20 cellular contexts compared by ENCODE assay signal in the genomic region with DNA sequence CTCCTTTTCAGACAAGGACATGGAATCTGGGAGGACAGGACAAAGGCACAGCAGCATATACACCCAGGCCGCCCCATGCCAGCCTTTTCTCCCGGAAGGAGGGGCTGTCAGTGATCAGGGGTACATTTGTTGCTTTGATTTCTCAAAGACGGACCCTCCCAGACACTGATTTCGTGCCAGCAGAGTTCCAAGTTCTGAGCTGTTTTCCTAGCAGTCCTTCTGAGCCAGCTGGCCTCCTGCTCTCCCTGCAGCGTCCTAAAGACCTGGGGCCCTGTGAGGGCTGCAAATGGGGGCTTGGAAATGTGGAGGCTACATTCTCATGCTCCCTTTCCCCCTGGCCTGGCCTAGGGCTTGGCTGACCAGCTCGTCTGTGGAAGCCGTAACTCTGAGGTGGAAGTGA. TPM values are rescaled to one million over a fixed set of nuclear protein-coding genes. Genes with fewer than 3 reads are reported as not detected.
DNase-seq lines count a peak whose midpoint lies in the region; ATAC-seq and TF ChIP-seq lines count a peak whose summit lies in the region.
"Had no signal": no experiment of that assay in that cellular context is flagged by ENCODE, and none has a peak within 500 bp of the region (broad histone marks: within the 10 kb centered on the region; RNA-seq: fewer than 3 reads in every experiment).

No MANE protein-coding gene starts in this region.

- peak overlapping the region; percentile 15 for H3K27ac ChIP-seq in RWPE1
- H3K27ac ChIP-seq: Peyer's patch, SK-N-MC had no signal

- ATAC-seq in stimulated activated effector memory CD8-positive, alpha-beta T cell treated with anti-CD3 and anti-CD28 coated beads, Interleukin-12 subunit alpha, Interleukin-12 subunit beta, amount 100 ng/mL, for 72 hours = no peak
- no peak for ATAC-seq in GM19351 (IDR thresholded peaks at IDR 0.05; ENCODE audit: unreplicated experiment)
- no peak for ATAC-seq in activated T-helper 17 cell treated with anti-CD3 and anti-CD28 coated beads, Interleukin-2, amount 50 U/mL, for 72 hours (replicated peaks)
- ATAC-seq: GM23338 had no signal

- peaks cover 8% of the 10 kb centered on the region for H3K4me1 Mint-ChIP-seq in stimulated activated effector memory CD8-positive, alpha-beta T cell treated with anti-CD3 and anti-CD28 coated beads, Interleukin-12 subunit alpha, Interleukin-12 subunit beta, amount 100 ng/mL, for 72 hours
- H3K4me1 Mint-ChIP-seq in activated T-helper 17 cell treated with anti-CD3 and anti-CD28 coated beads, Interleukin-2, amount 50 U/mL, for 72 hours = no peaks in the 10 kb centered on the region
- H3K4me1 Mint-ChIP-seq: CD4-positive, CD25-positive, alpha-beta regulatory T cell; GM23338 had no signal

- H3K4me3 Mint-ChIP-seq in stimulated activated effector memory CD8-positive, alpha-beta T cell treated with anti-CD3 and anti-CD28 coated beads, Interleukin-12 subunit alpha, Interleukin-12 subunit beta, amount 100 ng/mL, for 72 hours = no peak overlapping the region
- no peak overlapping the region for H3K4me3 Mint-ChIP-seq in activated T-helper 17 cell treated with anti-CD3 and anti-CD28 coated beads, Interleukin-2, amount 50 U/mL, for 72 hours
- H3K4me3 Mint-ChIP-seq: CD4-positive, CD25-positive, alpha-beta regulatory T cell; GM23338 had no signal

- DNase-seq in RWPE1 (ENCODE audit: low spot score) = no peak
- DNase-seq in islet precursor cell = peak; percentile 44
- DNase-seq in stimulated activated effector memory CD8-positive, alpha-beta T cell treated with anti-CD3 and anti-CD28 coated beads, Interleukin-12 subunit alpha, Interleukin-12 subunit beta, amount 100 ng/mL, for 72 hours (ENCODE audit: low spot score in 2 of 2) = no peak
- no peak for DNase-seq in AML-193 (lab: John Stamatoyannopoulos, UW)
- no peak for DNase-seq in NCI-H2227 treated with DMSO at 0.1 percent for 48 hours (lab: John Stamatoyannopoulos, UW)
- DNase-seq: Caco-2; CD4-positive, CD25-positive, alpha-beta regulatory T cell; KBM-7; NCI-H1436; NCI-H2029 treated with DMSO at 0.1 percent for 48 hours; NCI-H2171 treated with DMSO at 0.1 percent for 48 hours; NCI-H510A; NCI-H82; Peyer's patch; Right ventricle myocardium superior had no signal

- H3K27ac Mint-ChIP-seq in stimulated activated effector memory CD8-positive, alpha-beta T cell treated with anti-CD3 and anti-CD28 coated beads, Interleukin-12 subunit alpha, Interleukin-12 subunit beta, amount 100 ng/mL, for 72 hours = peak overlapping the region; percentile 87
- H3K27ac Mint-ChIP-seq in activated T-helper 17 cell treated with anti-CD3 and anti-CD28 coated beads, Interleukin-2, amount 50 U/mL, for 72 hours = no peak overlapping the region
- H3K27ac Mint-ChIP-seq: CD4-positive, CD25-positive, alpha-beta regulatory T cell; GM23338 had no signal

- peaks cover 100% of the 10 kb centered on the region for H3K36me3 Mint-ChIP-seq in stimulated activated effector memory CD8-positive, alpha-beta T cell treated with anti-CD3 and anti-CD28 coated beads, Interleukin-12 subunit alpha, Interleukin-12 subunit beta, amount 100 ng/mL, for 72 hours
- peaks cover 94% of the 10 kb centered on the region for H3K36me3 Mint-ChIP-seq in activated T-helper 17 cell treated with anti-CD3 and anti-CD28 coated beads, Interleukin-2, amount 50 U/mL, for 72 hours (ENCODE audit: low read depth)

- no peak for TF ChIP-seq CTCF in RWPE1 (conservative IDR thresholded peaks at IDR 0.05; ENCODE audit: low read depth)

- no peaks in the 10 kb centered on the region for H3K27me3 Mint-ChIP-seq in activated T-helper 17 cell treated with anti-CD3 and anti-CD28 coated beads, Interleukin-2, amount 50 U/mL, for 72 hours
- H3K27me3 Mint-ChIP-seq: CD4-positive, CD25-positive, alpha-beta regulatory T cell had no signal

- no peaks in the 10 kb centered on the region for H3K9me3 Mint-ChIP-seq in stimulated activated effector memory CD8-positive, alpha-beta T cell treated with anti-CD3 and anti-CD28 coated beads, Interleukin-12 subunit alpha, Interleukin-12 subunit beta, amount 100 ng/mL, for 72 hours
- H3K9me3 Mint-ChIP-seq in activated T-helper 17 cell treated with anti-CD3 and anti-CD28 coated beads, Interleukin-2, amount 50 U/mL, for 72 hours = no peaks in the 10 kb centered on the region
- H3K9me3 Mint-ChIP-seq: CD4-positive, CD25-positive, alpha-beta regulatory T cell; GM23338 had no signal

- CTCF ChIA-PET in RWPE1 (lab: Yijun Ruan, JAX) = no interaction called here

- TF ChIP-seq POLR2A in GM18526 (IDR thresholded peaks at IDR 0.05; ENCODE audit: extremely low read depth, insufficient read length) = peak; percentile 25

- POLR2A ChIA-PET in RWPE1 (lab: Yijun Ruan, JAX; ENCODE audit: low non-redundant PET) = interaction anchor here (0.6 kb wide), 1 partner anchor 112 kb away, joined by 3 read pairs; no protein-coding TSS in a partner anchor

RNA-seq across cellular contexts. Expression of a gene that starts 22.3 kb away (rescaled TPM):
- 100 to 1,000 TPM; 306 to 503 TPM for total RNA-seq in activated T-helper 17 cell treated with anti-CD3 and anti-CD28 coated beads, Interleukin-2, amount 50 U/mL, for 72 hours

RNA-seq across cellular contexts. Expression of a gene that starts 49.8 kb away (rescaled TPM):
- 100 to 1,000 TPM; 242 to 244 TPM for total RNA-seq in activated T-helper 17 cell treated with anti-CD3 and anti-CD28 coated beads, Interleukin-2, amount 50 U/mL, for 72 hours
